In genomic region chr14:41597647-41598046, GRCh38 we compare ENCODE assay signal across 12 cellular contexts. TPM values are rescaled to one million over a fixed set of nuclear protein-coding genes. Genes with fewer than 3 reads are reported as not detected.
"Had no signal": no experiment of that assay in that cellular context is flagged by ENCODE, and none has a peak within 500 bp of the region (broad histone marks: within the 10 kb centered on the region; RNA-seq: fewer than 3 reads in every experiment).

No MANE protein-coding gene starts in this region.

- H2AFZ ChIP-seq: parathyroid adenoma had no signal

- H3K27ac Mint-ChIP-seq: activated naive CD8-positive, alpha-beta T cell treated with anti-CD3 and anti-CD28 coated beads for 36 hours; T-helper 2 cell treated with Interferon-gamma antibody and Interleukin-4, amounts not matched to agents 5 μg/mL and 100 μg/mL, for 36 hours had no signal

- H3K4me3 ChIP-seq: right atrium auricular region, smooth muscle cell, transverse colon had no signal

- H3K9ac ChIP-seq: parathyroid adenoma had no signal

- H3K36me3 ChIP-seq: right atrium auricular region, transverse colon had no signal

- H3K9me3 ChIP-seq: right atrium auricular region, transverse colon had no signal

- H3K27me3 ChIP-seq: right atrium auricular region had no signal

- ATAC-seq: activated T-cell treated with anti-CD3 and anti-CD28 coated beads, Interleukin-2, amount 50 U/mL, for 4 hours; left ventricle myocardium superior had no signal

- H3K4me1 ChIP-seq: parathyroid adenoma, right atrium auricular region, transverse colon had no signal

- H3K27ac ChIP-seq: parathyroid adenoma, right atrium auricular region, transverse colon had no signal

- H3K4me2 ChIP-seq: smooth muscle cell had no signal

- H3K9me3 Mint-ChIP-seq: activated naive CD8-positive, alpha-beta T cell treated with anti-CD3 and anti-CD28 coated beads for 36 hours; activated T-cell treated with anti-CD3 and anti-CD28 coated beads, Interleukin-2, amount 50 U/mL, for 4 hours; T-helper 2 cell treated with Interferon-gamma antibody and Interleukin-4, amounts not matched to agents 5 μg/mL and 100 μg/mL, for 36 hours had no signal

- H3K36me3 Mint-ChIP-seq: activated naive CD8-positive, alpha-beta T cell treated with anti-CD3 and anti-CD28 coated beads for 36 hours had no signal

- H3K4me1 Mint-ChIP-seq: activated naive CD8-positive, alpha-beta T cell treated with anti-CD3 and anti-CD28 coated beads for 36 hours had no signal

- DNase-seq: activated CD4-positive, alpha-beta T cell treated with anti-CD3 and anti-CD28 coated beads, Interleukin-2, amount 50 U/mL, for 4 hours; activated CD4-positive, CD25-positive, alpha-beta regulatory T cell treated with anti-CD3 and anti-CD28 coated beads, Interleukin-2, amount 50 U/mL, for 72 hours; activated gamma-delta T cell; activated naive CD8-positive, alpha-beta T cell treated with anti-CD3 and anti-CD28 coated beads for 36 hours; activated T-cell treated with anti-CD3 and anti-CD28 coated beads, Interleukin-2, amount 50 U/mL, for 4 hours; glutamatergic neuron; left ventricle myocardium superior; transverse colon had no signal

- H3K4me3 Mint-ChIP-seq: activated naive CD8-positive, alpha-beta T cell treated with anti-CD3 and anti-CD28 coated beads for 36 hours; activated T-cell treated with anti-CD3 and anti-CD28 coated beads, Interleukin-2, amount 50 U/mL, for 4 hours; T-helper 2 cell treated with Interferon-gamma antibody and Interleukin-4, amounts not matched to agents 5 μg/mL and 100 μg/mL, for 36 hours had no signal

RNA-seq across cellular contexts. Expression of gene LRFN5, which starts 9.0 kb away (rescaled TPM):
- total RNA-seq: activated naive CD8-positive, alpha-beta T cell treated with anti-CD3 and anti-CD28 coated beads for 36 hours had no signal
